17 cellular contexts compared by ENCODE assay signal in the genomic region with DNA sequence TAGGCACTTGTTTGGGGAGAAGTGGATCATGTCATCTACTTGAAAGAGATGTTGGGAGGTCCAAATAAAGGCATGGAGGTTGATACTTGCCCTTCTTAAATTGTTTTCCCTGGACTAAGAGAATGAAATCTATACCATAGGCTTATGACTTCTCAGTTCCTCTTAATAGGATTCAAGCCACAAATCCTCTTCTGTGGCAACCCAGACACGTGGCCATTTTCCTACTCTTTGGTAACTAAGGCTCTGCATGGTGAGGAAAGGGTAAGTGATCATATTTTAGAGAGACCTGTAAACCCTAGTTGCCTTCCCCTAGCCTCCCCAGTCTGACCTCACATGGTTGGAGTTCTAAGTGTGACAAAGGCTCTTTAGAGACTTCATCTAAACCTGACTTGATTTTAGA.
DNase-seq lines count a peak whose midpoint lies in the region; ATAC-seq and TF ChIP-seq lines count a peak whose summit lies in the region.
"Had no signal": no experiment of that assay in that cellular context is flagged by ENCODE, and none has a peak within 500 bp of the region (broad histone marks: within the 10 kb centered on the region; RNA-seq: fewer than 3 reads in every experiment).

No MANE protein-coding gene starts in this region.

- H3K4me3 Mint-ChIP-seq in activated CD4-positive, alpha-beta memory T cell treated with anti-CD3 and anti-CD28 coated beads, Interleukin-2, amount 10 ng/mL, durations not matched to agents 7 days and 5 days: peak overlapping the region; percentile 2
- no peak overlapping the region for H3K4me3 Mint-ChIP-seq in activated CD4-positive, alpha-beta memory T cell treated with anti-CD3 and anti-CD28 coated beads for 36 hours
- H3K4me3 Mint-ChIP-seq in central memory CD8-positive, alpha-beta T cell: peak overlapping the region; percentile 73
- H3K4me3 Mint-ChIP-seq: brain had no signal

- no peak for TF ChIP-seq POLR2A in suprapubic skin (IDR thresholded peaks at IDR 0.05)

- no peak overlapping the region for H3K4me3 ChIP-seq in suprapubic skin
- H3K4me3 ChIP-seq: lung had no signal

- H3K4me1 Mint-ChIP-seq in activated CD4-positive, alpha-beta memory T cell treated with anti-CD3 and anti-CD28 coated beads, Interleukin-2, amount 10 ng/mL, durations not matched to agents 7 days and 5 days: peaks cover 29% of the 10 kb centered on the region
- peaks cover 33% of the 10 kb centered on the region for H3K4me1 Mint-ChIP-seq in activated CD4-positive, alpha-beta memory T cell treated with anti-CD3 and anti-CD28 coated beads for 36 hours (ENCODE audit: low read depth)
- peaks cover 51% of the 10 kb centered on the region for H3K4me1 Mint-ChIP-seq in central memory CD8-positive, alpha-beta T cell
- H3K4me1 Mint-ChIP-seq: brain had no signal

- H3K9me3 ChIP-seq in suprapubic skin: no peaks in the 10 kb centered on the region
- H3K9me3 ChIP-seq: neutrophil had no signal

- H3K27me3 Mint-ChIP-seq in activated CD4-positive, alpha-beta memory T cell treated with anti-CD3 and anti-CD28 coated beads, Interleukin-2, amount 10 ng/mL, durations not matched to agents 7 days and 5 days: peaks cover 4% of the 10 kb centered on the region
- no peaks in the 10 kb centered on the region for H3K27me3 Mint-ChIP-seq in activated CD4-positive, alpha-beta memory T cell treated with anti-CD3 and anti-CD28 coated beads for 36 hours
- no peaks in the 10 kb centered on the region for H3K27me3 Mint-ChIP-seq in central memory CD8-positive, alpha-beta T cell
- H3K27me3 Mint-ChIP-seq: stimulated activated naive CD8-positive, alpha-beta T cell treated with anti-CD3 and anti-CD28 coated beads, Interleukin-15, amount 100 ng/mL, for 72 hours had no signal

- CTCF ChIA-PET in activated CD4-positive, alpha-beta memory T cell treated with anti-CD3 and anti-CD28 coated beads, Interleukin-2, amount 10 ng/mL, durations not matched to agents 7 days and 5 days (lab: Charles Lee): interaction anchor here (1.4 kb wide), 1 partner anchor 37 kb away, joined by 3 read pairs; no protein-coding TSS in a partner anchor
- CTCF ChIA-PET in activated CD4-positive, alpha-beta memory T cell treated with anti-CD3 and anti-CD28 coated beads for 36 hours (lab: Charles Lee): interaction anchor here (0.6 to 1.6 kb wide), 3 partner anchors 8 to 73 kb away, joined by 3 read pairs; partner anchors contain the start of gene CD44

- no peaks in the 10 kb centered on the region for H3K36me3 ChIP-seq in suprapubic skin
- H3K36me3 ChIP-seq: neutrophil had no signal

- no peak for DNase-seq in activated CD4-positive, alpha-beta memory T cell treated with anti-CD3 and anti-CD28 coated beads, Interleukin-2, amount 10 ng/mL, durations not matched to agents 7 days and 5 days
- DNase-seq in activated CD4-positive, alpha-beta memory T cell treated with anti-CD3 and anti-CD28 coated beads for 36 hours: no peak
- DNase-seq in NOMO-1 (lab: John Stamatoyannopoulos, UW; ENCODE audit: unreplicated experiment in 2 of 2) (peak; percentile 13 to 78), suprapubic skin (ENCODE audit: low spot score in 2 of 2) (no peak), NCI-H146 (lab: John Stamatoyannopoulos, UW) (no peak), cardiac septum (ENCODE audit: low spot score) (no peak), NCI-H187 (lab: John Stamatoyannopoulos, UW) (no peak)
- DNase-seq in central memory CD8-positive, alpha-beta T cell (ENCODE audit: low spot score in 2 of 2): no peak
- DNase-seq: Calu3; NCI-H1436 treated with DMSO at 0.1 percent for 48 hours; NCI-H510A; Right ventricle myocardium superior; stimulated activated naive CD8-positive, alpha-beta T cell treated with anti-CD3 and anti-CD28 coated beads, Interleukin-15, amount 100 ng/mL, for 72 hours had no signal

- no peak for ATAC-seq in central memory CD8-positive, alpha-beta T cell (replicated peaks; ENCODE audit: extremely low read depth, poor library complexity, severe bottlenecking)

- H3K27ac ChIP-seq in suprapubic skin: peak overlapping the region; percentile 43
- H3K27ac ChIP-seq: neutrophil, VCaP had no signal

- peaks cover 36% of the 10 kb centered on the region for H3K4me1 ChIP-seq in suprapubic skin

- H3K27me3 ChIP-seq in suprapubic skin: no peaks in the 10 kb centered on the region
- H3K27me3 ChIP-seq: neutrophil had no signal

- 73% methylated on average over 1 of the region's 1 CpG for WGBS in suprapubic skin

- H3K9me3 Mint-ChIP-seq in activated CD4-positive, alpha-beta memory T cell treated with anti-CD3 and anti-CD28 coated beads, Interleukin-2, amount 10 ng/mL, durations not matched to agents 7 days and 5 days: peaks cover 27% of the 10 kb centered on the region
- peaks cover 17% of the 10 kb centered on the region for H3K9me3 Mint-ChIP-seq in activated CD4-positive, alpha-beta memory T cell treated with anti-CD3 and anti-CD28 coated beads for 36 hours
- H3K9me3 Mint-ChIP-seq in central memory CD8-positive, alpha-beta T cell: peaks cover 5% of the 10 kb centered on the region

- POLR2A ChIA-PET in activated CD4-positive, alpha-beta memory T cell treated with anti-CD3 and anti-CD28 coated beads, Interleukin-2, amount 10 ng/mL, durations not matched to agents 7 days and 5 days (lab: Charles Lee): interaction anchor here (0.9 to 5.1 kb wide), 9 partner anchors 9 to 99 kb away, joined by 3 to 39 read pairs (median 6); partner anchors contain the start of gene CD44
- POLR2A ChIA-PET in activated CD4-positive, alpha-beta memory T cell treated with anti-CD3 and anti-CD28 coated beads for 36 hours (lab: Charles Lee): interaction anchor here (0.6 to 3.0 kb wide), 4 partner anchors 10 to 170 kb away, joined by 3 to 8 read pairs (median 4); partner anchors contain the start of gene CD44

- intact Hi-C loops in activated CD4-positive, alpha-beta memory T cell treated with anti-CD3 and anti-CD28 coated beads for 36 hours (cut with micrococcal nuclease): loop anchor here (2.0 kb wide), 2 partner anchors 17 to 53 kb away; no protein-coding TSS in a partner anchor
- intact Hi-C loops in cardiac septum (cut with DNase I): no loop called here

- no peak for TF ChIP-seq EP300 in suprapubic skin (IDR thresholded peaks at IDR 0.05)

- peaks cover 41% of the 10 kb centered on the region for H3K36me3 Mint-ChIP-seq in activated CD4-positive, alpha-beta memory T cell treated with anti-CD3 and anti-CD28 coated beads, Interleukin-2, amount 10 ng/mL, durations not matched to agents 7 days and 5 days (ENCODE audit: low read depth)
- H3K36me3 Mint-ChIP-seq in activated CD4-positive, alpha-beta memory T cell treated with anti-CD3 and anti-CD28 coated beads for 36 hours: peaks cover 20% of the 10 kb centered on the region
- H3K36me3 Mint-ChIP-seq in central memory CD8-positive, alpha-beta T cell (ENCODE audit: insufficient read depth): peaks cover 3% of the 10 kb centered on the region

- peak overlapping the region; percentile 79 for H3K27ac Mint-ChIP-seq in activated CD4-positive, alpha-beta memory T cell treated with anti-CD3 and anti-CD28 coated beads, Interleukin-2, amount 10 ng/mL, durations not matched to agents 7 days and 5 days
- no peak overlapping the region for H3K27ac Mint-ChIP-seq in activated CD4-positive, alpha-beta memory T cell treated with anti-CD3 and anti-CD28 coated beads for 36 hours
- peak overlapping the region; percentile 90 for H3K27ac Mint-ChIP-seq in central memory CD8-positive, alpha-beta T cell (ENCODE audit: low read depth)
- H3K27ac Mint-ChIP-seq: brain had no signal

- no peak for TF ChIP-seq CTCF in suprapubic skin (IDR thresholded peaks at IDR 0.05)

Comparison
In these comparisons a context has a peak if more than half of its experiments do, and no peak if none do; other contexts are left out.
1. DNase-seq: peak in NOMO-1 (2 of 2); none in activated CD4-positive, alpha-beta memory T cell treated with anti-CD3 and anti-CD28 coated beads, Interleukin-2, amount 10 ng/mL, durations not matched to agents 7 days and 5 days (single experiment), activated CD4-positive, alpha-beta memory T cell treated with anti-CD3 and anti-CD28 coated beads for 36 hours (single experiment), central memory CD8-positive, alpha-beta T cell (0 of 2), suprapubic skin (0 of 2), NCI-H146 (single experiment), cardiac septum (single experiment) and NCI-H187 (0 of 2).